21 cellular contexts compared by ENCODE assay signal in the genomic region with DNA sequence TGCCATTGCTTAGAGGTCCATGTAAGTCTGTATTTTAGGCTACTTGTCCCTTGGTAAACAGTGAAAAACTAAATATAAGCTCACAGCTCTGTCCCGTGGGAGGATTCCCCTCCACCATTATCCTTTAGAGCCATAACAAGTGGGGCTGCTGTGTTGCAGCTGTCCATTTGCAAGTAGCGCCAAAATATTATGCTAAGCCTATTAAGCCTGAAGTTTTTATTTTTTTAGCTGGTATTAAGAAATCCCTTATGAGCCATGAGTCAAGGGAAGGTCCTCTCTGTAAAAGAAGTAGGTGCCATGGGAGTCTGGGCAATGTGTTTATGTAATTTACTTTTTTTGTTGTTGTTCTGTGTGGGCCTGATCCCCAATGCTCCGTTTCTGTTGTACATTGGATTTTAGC.
DNase-seq lines count a peak whose midpoint lies in the region; ATAC-seq and TF ChIP-seq lines count a peak whose summit lies in the region.
"Had no signal": no experiment of that assay in that cellular context is flagged by ENCODE, and none has a peak within 500 bp of the region (broad histone marks: within the 10 kb centered on the region; RNA-seq: fewer than 3 reads in every experiment).

No MANE protein-coding gene starts in this region.

- H3K9me3 ChIP-seq in left ventricle myocardium inferior (replicated peaks) (no peaks in the 10 kb centered on the region), A673 (ENCODE audit: low read depth, low read length, poor library complexity, severe bottlenecking) (no peaks in the 10 kb centered on the region)
- H3K9me3 ChIP-seq: BLaER1 treated with 17β-estradiol and CSF1 and Interleukin-3, amounts not matched to agents 10 nM and 100 nM; HAP-1 had no signal

- intact Hi-C loops in Right ventricle myocardium superior (cut with DNase I) (no loop called here), left ventricle myocardium inferior (cut with micrococcal nuclease) (no loop called here), A673 (cut with micrococcal nuclease; ENCODE audit: unreplicated experiment) (no loop called here)

- CTCF ChIA-PET in A673 (lab: Charles Lee), result no interaction called here
- CTCF ChIA-PET in activated CD4-positive, alpha-beta T cell treated with anti-CD3 and anti-CD28 coated beads, Interleukin-2, amount 10 ng/mL, durations not matched to agents 7 days and 5 days (lab: Charles Lee), result no interaction called here

- no peaks in the 10 kb centered on the region for H3K9me3 Mint-ChIP-seq in glutamatergic neuron (ENCODE audit: unreplicated experiment)
- H3K9me3 Mint-ChIP-seq in activated CD4-positive, alpha-beta T cell treated with anti-CD3 and anti-CD28 coated beads, Interleukin-2, amount 10 ng/mL, durations not matched to agents 7 days and 5 days, result no peaks in the 10 kb centered on the region
- H3K9me3 Mint-ChIP-seq: CD8-positive, alpha-beta T cell had no signal

- no peak overlapping the region for H3K4me3 Mint-ChIP-seq in glutamatergic neuron (ENCODE audit: unreplicated experiment)
- H3K4me3 Mint-ChIP-seq in activated CD4-positive, alpha-beta T cell treated with anti-CD3 and anti-CD28 coated beads, Interleukin-2, amount 10 ng/mL, durations not matched to agents 7 days and 5 days, result no peak overlapping the region
- H3K4me3 Mint-ChIP-seq: B cell; CD8-positive, alpha-beta T cell had no signal

- peaks cover 31% of the 10 kb centered on the region for H3K4me1 Mint-ChIP-seq in glutamatergic neuron (ENCODE audit: low read depth, unreplicated experiment)
- H3K4me1 Mint-ChIP-seq in activated CD4-positive, alpha-beta T cell treated with anti-CD3 and anti-CD28 coated beads, Interleukin-2, amount 10 ng/mL, durations not matched to agents 7 days and 5 days, result no peaks in the 10 kb centered on the region
- H3K4me1 Mint-ChIP-seq: B cell had no signal

- BruUV-seq in A673 (replicated peaks; lab: Mats Ljungman, UMichigan), result no TSS peak

- no peak for DNase-seq in Right ventricle myocardium superior
- no peak for DNase-seq in left ventricle myocardium inferior
- peak; percentile 65 for DNase-seq in A673 (ENCODE audit: low spot score)
- peak; percentile 25 for DNase-seq in NCI-H524 treated with DMSO at 0.1 percent for 48 hours (lab: John Stamatoyannopoulos, UW)
- DNase-seq in glutamatergic neuron, result no peak
- no peak for DNase-seq in mesenteric fat pad (ENCODE audit: low spot score)
- no peak for DNase-seq in activated CD4-positive, alpha-beta T cell treated with anti-CD3 and anti-CD28 coated beads, Interleukin-2, amount 10 ng/mL, durations not matched to agents 7 days and 5 days
- DNase-seq in NCI-H82 treated with DMSO at 0.1 percent for 48 hours (lab: John Stamatoyannopoulos, UW; ENCODE audit: unreplicated experiment), result no peak
- DNase-seq: 8988T; Calu3; CD8-positive, alpha-beta T cell; DMS 273 treated with DMSO at 0.1 percent for 48 hours; DMS53; DND-41; EL; GM23248 had no signal

- TF ChIP-seq CTCF in left ventricle myocardium inferior (IDR thresholded peaks at IDR 0.05; ENCODE audit: borderline replicate concordance) (no peak), A673 (conservative IDR thresholded peaks at IDR 0.05; ENCODE audit: low read depth, low read length) (no peak), glutamatergic neuron (IDR thresholded peaks at IDR 0.05; ENCODE audit: partially characterized antibody, unreplicated experiment) (no peak)

- H3K27ac ChIP-seq in left ventricle myocardium inferior (replicated peaks), result no peak overlapping the region
- H3K27ac ChIP-seq in A673 (ENCODE audit: low read depth, low read length, poor library complexity, severe bottlenecking), result no peak overlapping the region
- H3K27ac ChIP-seq: BLaER1 treated with 17β-estradiol and CSF1 and Interleukin-3, amounts not matched to agents 10 nM and 100 nM; GM23248 had no signal

- H3K36me3 Mint-ChIP-seq in glutamatergic neuron (ENCODE audit: unreplicated experiment), result no peaks in the 10 kb centered on the region
- H3K36me3 Mint-ChIP-seq in activated CD4-positive, alpha-beta T cell treated with anti-CD3 and anti-CD28 coated beads, Interleukin-2, amount 10 ng/mL, durations not matched to agents 7 days and 5 days (ENCODE audit: low read depth), result no peaks in the 10 kb centered on the region
- H3K36me3 Mint-ChIP-seq: CD8-positive, alpha-beta T cell had no signal

- peak overlapping the region; percentile 14 for H3K27ac Mint-ChIP-seq in glutamatergic neuron (ENCODE audit: unreplicated experiment)
- no peak overlapping the region for H3K27ac Mint-ChIP-seq in activated CD4-positive, alpha-beta T cell treated with anti-CD3 and anti-CD28 coated beads, Interleukin-2, amount 10 ng/mL, durations not matched to agents 7 days and 5 days
- H3K27ac Mint-ChIP-seq: B cell; CD8-positive, alpha-beta T cell had no signal

- POLR2A ChIA-PET in A673 (lab: Charles Lee; ENCODE audit: low non-redundant PET), result interaction anchor here (0.7 kb wide), 1 partner anchor 41 kb away, joined by 3 read pairs; no protein-coding TSS in a partner anchor
- POLR2A ChIA-PET in activated CD4-positive, alpha-beta T cell treated with anti-CD3 and anti-CD28 coated beads, Interleukin-2, amount 10 ng/mL, durations not matched to agents 7 days and 5 days (lab: Charles Lee), result no interaction called here

- peak; percentile 34 for ATAC-seq in Right ventricle myocardium superior (ENCODE audit: poor library complexity)
- ATAC-seq: CD8-positive, alpha-beta T cell; GM12878; HepG2 had no signal

- peaks cover 3% of the 10 kb centered on the region for H3K27me3 Mint-ChIP-seq in glutamatergic neuron (ENCODE audit: unreplicated experiment)
- H3K27me3 Mint-ChIP-seq in activated CD4-positive, alpha-beta T cell treated with anti-CD3 and anti-CD28 coated beads, Interleukin-2, amount 10 ng/mL, durations not matched to agents 7 days and 5 days, result no peaks in the 10 kb centered on the region
- H3K27me3 Mint-ChIP-seq: B cell had no signal

- H3K4me1 ChIP-seq in left ventricle myocardium inferior (no peaks in the 10 kb centered on the region), A673 (ENCODE audit: insufficient read depth, low read length, poor library complexity, severe bottlenecking) (peaks cover 23% of the 10 kb centered on the region)
- H3K4me1 ChIP-seq: HAP-1 had no signal

- H3K4me3 ChIP-seq in left ventricle myocardium inferior (no peak overlapping the region), A673 (ENCODE audit: low read depth, low read length, poor library complexity, severe bottlenecking) (no peak overlapping the region)
- H3K4me3 ChIP-seq: BLaER1 treated with 17β-estradiol and CSF1 and Interleukin-3, amounts not matched to agents 10 nM and 100 nM; GM12878; GM23248; HAP-1 had no signal

- H3K36me3 ChIP-seq in left ventricle myocardium inferior (no peaks in the 10 kb centered on the region), A673 (ENCODE audit: insufficient read depth, low read length, poor library complexity, severe bottlenecking) (no peaks in the 10 kb centered on the region)
- H3K36me3 ChIP-seq: BLaER1 treated with 17β-estradiol and CSF1 and Interleukin-3, amounts not matched to agents 10 nM and 100 nM; HAP-1 had no signal

- H3K27me3 ChIP-seq in left ventricle myocardium inferior (ENCODE audit: low read depth), result no peaks in the 10 kb centered on the region
- no peaks in the 10 kb centered on the region for H3K27me3 ChIP-seq in A673 (replicated peaks; ENCODE audit: insufficient read depth, low read depth, low read length, poor library complexity)
- H3K27me3 ChIP-seq: BLaER1 treated with 17β-estradiol and CSF1 and Interleukin-3, amounts not matched to agents 10 nM and 100 nM had no signal

Comparison
In these comparisons a context has a peak if more than half of its experiments do, and no peak if none do; other contexts are left out.
1. DNase-seq: peak in A673 (single experiment) and NCI-H524 treated with DMSO at 0.1 percent for 48 hours (single experiment); none in Right ventricle myocardium superior (single experiment), left ventricle myocardium inferior (single experiment), glutamatergic neuron (single experiment), mesenteric fat pad (single experiment), activated CD4-positive, alpha-beta T cell treated with anti-CD3 and anti-CD28 coated beads, Interleukin-2, amount 10 ng/mL, durations not matched to agents 7 days and 5 days (single experiment) and NCI-H82 treated with DMSO at 0.1 percent for 48 hours (single experiment).